Comparison of ENCODE assay signal across 1 cellular context in genomic region chr4:6470502-6471302, GRCh38.
TF ChIP-seq lines count a peak whose summit lies in the region.

No MANE protein-coding gene starts in this region.

TF ChIP-seq in HEK293, 187 proteins besides CTCF, POLR2A, EP300 and RAD21 (continued from another document and continues in another):
- TF ChIP-seq ZNF518A (tag by site-specific recombination; conservative IDR thresholded peaks at IDR 0.05; ENCODE audit: low read depth) (no peak), ZFHX2 (tag by site-specific recombination; conservative IDR thresholded peaks at IDR 0.05) (peak; percentile 77), KLF8 (tag by site-specific recombination; IDR thresholded peaks at IDR 0.05) (peak; percentile 45; the same call in 1 of the 2 replicates), ZNF292 (tag by site-specific recombination; IDR thresholded peaks at IDR 0.05; ENCODE audit: borderline replicate concordance, low read depth) (no peak), YY2 (tag by site-specific recombination; IDR thresholded peaks at IDR 0.05) (no peak), ZSCAN23 (tag by site-specific recombination; IDR thresholded peaks at IDR 0.05) (no peak), ZFP41 (tag by site-specific recombination; IDR thresholded peaks at IDR 0.05; ENCODE audit: borderline replicate concordance) (no peak), ZFP37 (tag by site-specific recombination; IDR thresholded peaks at IDR 0.05) (no peak), ZNF623 (tag by site-specific recombination; IDR thresholded peaks at IDR 0.05) (no peak), ZNF184 (tag by site-specific recombination; IDR thresholded peaks at IDR 0.05) (no peak), SCRT2 (tag by site-specific recombination; IDR thresholded peaks at IDR 0.05) (no peak), ZIC2 (tag by site-specific recombination; IDR thresholded peaks at IDR 0.05) (0 out of 2 replicates have a peak, but pooled peaks have one; percentile 11), ZNF449 (tag by site-specific recombination; IDR thresholded peaks at IDR 0.05) (peak; percentile 48), REPIN1 (tag by site-specific recombination; IDR thresholded peaks at IDR 0.05; ENCODE audit: low read depth) (no peak), OVOL3 (tag by site-specific recombination; IDR thresholded peaks at IDR 0.05) (no peak), ZBTB10 (tag by site-specific recombination; IDR thresholded peaks at IDR 0.05) (no peak), ZNF76 (tag by site-specific recombination; IDR thresholded peaks at IDR 0.05; ENCODE audit: borderline replicate concordance, low read depth) (0 out of 2 replicates have a peak, but pooled peaks have one; percentile 25), ZNF239 (tag by site-specific recombination; IDR thresholded peaks at IDR 0.05) (no peak), ZNF23 (tag by site-specific recombination; IDR thresholded peaks at IDR 0.05; ENCODE audit: borderline replicate concordance) (no peak), ZNF529 (tag by site-specific recombination; IDR thresholded peaks at IDR 0.05; ENCODE audit: insufficient replicate concordance) (no peak), ZNF777 (tag by site-specific recombination; IDR thresholded peaks at IDR 0.05; ENCODE audit: borderline replicate concordance) (no peak), ZNF214 (tag by site-specific recombination; IDR thresholded peaks at IDR 0.05; ENCODE audit: borderline replicate concordance) (no peak), ZBTB11 (tag by site-specific recombination; conservative IDR thresholded peaks at IDR 0.05; ENCODE audit: low read depth) (peak; percentile 27; the same call in 1 of the 2 replicates), ZNF26 (tag by site-specific recombination; IDR thresholded peaks at IDR 0.05) (no peak), GLIS1 (tag by site-specific recombination; IDR thresholded peaks at IDR 0.05) (no peak), ZNF394 (tag by site-specific recombination; IDR thresholded peaks at IDR 0.05; ENCODE audit: borderline replicate concordance) (peak; percentile 27; the same call in 1 of the 2 replicates), ZNF645 (tag by site-specific recombination; IDR thresholded peaks at IDR 0.05) (no peak), ZNF571 (tag by site-specific recombination; IDR thresholded peaks at IDR 0.05) (no peak), ZNF146 (tag by site-specific recombination; IDR thresholded peaks at IDR 0.05) (no peak), ZNF558 (tag by site-specific recombination; IDR thresholded peaks at IDR 0.05) (no peak), PRDM10 (tag by site-specific recombination; IDR thresholded peaks at IDR 0.05) (no peak), ZSCAN30 (tag by site-specific recombination; IDR thresholded peaks at IDR 0.05) (no peak), ZNF677 (tag by site-specific recombination; IDR thresholded peaks at IDR 0.05) (no peak), ZNF501 (tag by site-specific recombination; IDR thresholded peaks at IDR 0.05) (no peak), ZNF19 (tag by site-specific recombination; IDR thresholded peaks at IDR 0.05; ENCODE audit: low read depth) (no peak), ZXDB (tag by site-specific recombination; IDR thresholded peaks at IDR 0.05) (peak; percentile 63), ZNF624 (tag by site-specific recombination; IDR thresholded peaks at IDR 0.05) (no peak), ZNF701 (tag by site-specific recombination; IDR thresholded peaks at IDR 0.05) (no peak), SP2 (tag by site-specific recombination; IDR thresholded peaks at IDR 0.05) (0 out of 2 replicates have a peak, but pooled peaks have one; percentile 7), ZBTB48 (tag by site-specific recombination; IDR thresholded peaks at IDR 0.05) (peak; percentile 19; the same call in 1 of the 2 replicates), ZBTB8A (tag by site-specific recombination; IDR thresholded peaks at IDR 0.05) (peak; percentile 81), ZNF362 (tag by site-specific recombination; IDR thresholded peaks at IDR 0.05) (no peak), ZNF843 (tag by site-specific recombination; IDR thresholded peaks at IDR 0.05) (no peak), ZNF514 (tag by site-specific recombination; IDR thresholded peaks at IDR 0.05) (no peak)
